2 cellular contexts compared by ENCODE assay signal in the genomic region with DNA sequence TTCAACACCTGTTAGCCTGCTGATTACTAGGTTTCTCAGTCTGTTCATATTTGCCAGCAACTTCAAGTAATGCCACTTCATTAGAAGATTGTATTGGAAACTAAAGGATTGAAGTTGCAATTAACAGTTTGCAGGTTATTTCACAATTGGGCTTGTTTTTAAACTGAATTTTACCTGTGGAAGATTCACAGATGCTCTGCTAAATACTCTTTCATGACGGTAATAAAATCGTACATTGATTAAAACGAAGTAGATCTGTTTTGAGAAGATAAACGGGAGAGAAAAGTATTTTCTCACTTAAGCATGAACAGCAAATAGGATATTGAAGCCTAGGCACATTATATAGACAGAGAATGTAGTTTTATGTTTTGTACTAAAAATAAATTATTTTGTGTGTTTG.
TF ChIP-seq lines count a peak whose summit lies in the region.

No MANE protein-coding gene starts in this region.

TF ChIP-seq in IMR-90, 13 proteins besides CTCF, POLR2A, EP300 and RAD21:
- TF ChIP-seq RCOR1 (IDR thresholded peaks at IDR 0.05; ENCODE audit: insufficient replicate concordance, low read length) (no peak), SMC3 (IDR thresholded peaks at IDR 0.05; ENCODE audit: low read depth, low read length) (no peak), NFE2L2 (IDR thresholded peaks at IDR 0.05; ENCODE audit: low read depth, low read length) (no peak), FOS (IDR thresholded peaks at IDR 0.05; ENCODE audit: low read depth, low read length) (no peak), BHLHE40 (IDR thresholded peaks at IDR 0.05; ENCODE audit: low read depth, low read length) (no peak), MAZ (IDR thresholded peaks at IDR 0.05; ENCODE audit: borderline replicate concordance, low read depth, low read length) (no peak), MXI1 (IDR thresholded peaks at IDR 0.05; ENCODE audit: borderline replicate concordance, low read depth, low read length) (no peak), RFX5 (IDR thresholded peaks at IDR 0.05; ENCODE audit: low read depth, low read length) (no peak), CHD1 (IDR thresholded peaks at IDR 0.05; ENCODE audit: low read depth, low read length) (no peak), MAFK (IDR thresholded peaks at IDR 0.05; ENCODE audit: low read depth, low read length) (no peak), CEBPB (IDR thresholded peaks at IDR 0.05; ENCODE audit: low read depth, low read length) (no peak)
- TF ChIP-seq, protein P1, sequence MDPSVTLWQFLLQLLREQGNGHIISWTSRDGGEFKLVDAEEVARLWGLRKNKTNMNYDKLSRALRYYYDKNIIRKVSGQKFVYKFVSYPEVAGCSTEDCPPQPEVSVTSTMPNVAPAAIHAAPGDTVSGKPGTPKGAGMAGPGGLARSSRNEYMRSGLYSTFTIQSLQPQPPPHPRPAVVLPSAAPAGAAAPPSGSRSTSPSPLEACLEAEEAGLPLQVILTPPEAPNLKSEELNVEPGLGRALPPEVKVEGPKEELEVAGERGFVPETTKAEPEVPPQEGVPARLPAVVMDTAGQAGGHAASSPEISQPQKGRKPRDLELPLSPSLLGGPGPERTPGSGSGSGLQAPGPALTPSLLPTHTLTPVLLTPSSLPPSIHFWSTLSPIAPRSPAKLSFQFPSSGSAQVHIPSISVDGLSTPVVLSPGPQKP (IDR thresholded peaks at IDR 0.05; ENCODE audit: borderline replicate concordance, low read depth, low read length): no peak
- TF ChIP-seq, protein P2, sequence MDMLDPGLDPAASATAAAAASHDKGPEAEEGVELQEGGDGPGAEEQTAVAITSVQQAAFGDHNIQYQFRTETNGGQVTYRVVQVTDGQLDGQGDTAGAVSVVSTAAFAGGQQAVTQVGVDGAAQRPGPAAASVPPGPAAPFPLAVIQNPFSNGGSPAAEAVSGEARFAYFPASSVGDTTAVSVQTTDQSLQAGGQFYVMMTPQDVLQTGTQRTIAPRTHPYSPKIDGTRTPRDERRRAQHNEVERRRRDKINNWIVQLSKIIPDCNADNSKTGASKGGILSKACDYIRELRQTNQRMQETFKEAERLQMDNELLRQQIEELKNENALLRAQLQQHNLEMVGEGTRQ (IDR thresholded peaks at IDR 0.05; ENCODE audit: low read depth, low read length): no peak

TF ChIP-seq in K562, 482 proteins besides CTCF, POLR2A, EP300 and RAD21:
- TF ChIP-seq HIVEP1 (CRISPR knock-in tag; IDR thresholded peaks at IDR 0.05) (no peak), SAFB (IDR thresholded peaks at IDR 0.05; ENCODE audit: borderline replicate concordance, low read depth, low read length) (no peak), RBM15 (IDR thresholded peaks at IDR 0.05; ENCODE audit: insufficient read depth, low read length) (no peak), BCOR (IDR thresholded peaks at IDR 0.05) (peak; percentile 16; the same call in 1 of the 2 replicates), NR2F6 (CRISPR knock-in tag; IDR thresholded peaks at IDR 0.05) (no peak), ARNT (IDR thresholded peaks at IDR 0.05) (0 out of 4 replicates have a peak, but pooled peaks of 1 of the 2 experiments have one; percentile 20)
